In the genomic region with DNA sequence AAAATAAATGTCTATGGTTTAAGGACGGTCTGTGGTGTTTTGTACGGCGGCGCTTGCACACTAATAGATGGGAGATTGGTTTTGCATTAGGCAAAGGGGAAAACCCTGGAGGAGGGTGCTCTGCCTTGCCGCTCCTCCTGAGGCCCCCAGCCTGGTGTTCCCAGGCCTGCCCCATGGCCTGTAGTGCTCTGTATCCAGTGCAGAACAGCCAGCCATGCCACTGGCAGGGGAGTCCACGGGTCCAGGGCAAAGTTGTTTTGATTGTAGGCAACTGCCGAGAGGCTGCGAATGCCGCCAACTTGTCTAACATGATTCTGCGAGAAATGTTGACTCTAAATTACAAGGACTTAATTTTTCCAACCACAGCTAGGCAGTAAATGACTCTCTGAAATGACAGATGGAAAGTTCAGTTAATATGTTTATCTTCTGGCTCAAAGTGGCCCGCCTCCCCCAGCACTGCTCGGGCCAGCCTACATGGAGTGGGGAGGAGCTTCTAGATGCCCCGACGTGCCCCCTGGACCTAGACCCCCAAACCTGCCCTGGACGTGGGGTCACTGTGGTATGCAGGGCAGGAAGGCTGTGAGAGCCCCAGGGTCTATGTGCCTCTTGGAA, we compare ENCODE assay signal across 1 cellular context.
TF ChIP-seq lines count a peak whose summit lies in the region.

No MANE protein-coding gene starts in this region.

TF ChIP-seq in HEK293, 187 proteins besides CTCF, POLR2A, EP300 and RAD21 (continued from another document):
- TF ChIP-seq, protein P1, sequence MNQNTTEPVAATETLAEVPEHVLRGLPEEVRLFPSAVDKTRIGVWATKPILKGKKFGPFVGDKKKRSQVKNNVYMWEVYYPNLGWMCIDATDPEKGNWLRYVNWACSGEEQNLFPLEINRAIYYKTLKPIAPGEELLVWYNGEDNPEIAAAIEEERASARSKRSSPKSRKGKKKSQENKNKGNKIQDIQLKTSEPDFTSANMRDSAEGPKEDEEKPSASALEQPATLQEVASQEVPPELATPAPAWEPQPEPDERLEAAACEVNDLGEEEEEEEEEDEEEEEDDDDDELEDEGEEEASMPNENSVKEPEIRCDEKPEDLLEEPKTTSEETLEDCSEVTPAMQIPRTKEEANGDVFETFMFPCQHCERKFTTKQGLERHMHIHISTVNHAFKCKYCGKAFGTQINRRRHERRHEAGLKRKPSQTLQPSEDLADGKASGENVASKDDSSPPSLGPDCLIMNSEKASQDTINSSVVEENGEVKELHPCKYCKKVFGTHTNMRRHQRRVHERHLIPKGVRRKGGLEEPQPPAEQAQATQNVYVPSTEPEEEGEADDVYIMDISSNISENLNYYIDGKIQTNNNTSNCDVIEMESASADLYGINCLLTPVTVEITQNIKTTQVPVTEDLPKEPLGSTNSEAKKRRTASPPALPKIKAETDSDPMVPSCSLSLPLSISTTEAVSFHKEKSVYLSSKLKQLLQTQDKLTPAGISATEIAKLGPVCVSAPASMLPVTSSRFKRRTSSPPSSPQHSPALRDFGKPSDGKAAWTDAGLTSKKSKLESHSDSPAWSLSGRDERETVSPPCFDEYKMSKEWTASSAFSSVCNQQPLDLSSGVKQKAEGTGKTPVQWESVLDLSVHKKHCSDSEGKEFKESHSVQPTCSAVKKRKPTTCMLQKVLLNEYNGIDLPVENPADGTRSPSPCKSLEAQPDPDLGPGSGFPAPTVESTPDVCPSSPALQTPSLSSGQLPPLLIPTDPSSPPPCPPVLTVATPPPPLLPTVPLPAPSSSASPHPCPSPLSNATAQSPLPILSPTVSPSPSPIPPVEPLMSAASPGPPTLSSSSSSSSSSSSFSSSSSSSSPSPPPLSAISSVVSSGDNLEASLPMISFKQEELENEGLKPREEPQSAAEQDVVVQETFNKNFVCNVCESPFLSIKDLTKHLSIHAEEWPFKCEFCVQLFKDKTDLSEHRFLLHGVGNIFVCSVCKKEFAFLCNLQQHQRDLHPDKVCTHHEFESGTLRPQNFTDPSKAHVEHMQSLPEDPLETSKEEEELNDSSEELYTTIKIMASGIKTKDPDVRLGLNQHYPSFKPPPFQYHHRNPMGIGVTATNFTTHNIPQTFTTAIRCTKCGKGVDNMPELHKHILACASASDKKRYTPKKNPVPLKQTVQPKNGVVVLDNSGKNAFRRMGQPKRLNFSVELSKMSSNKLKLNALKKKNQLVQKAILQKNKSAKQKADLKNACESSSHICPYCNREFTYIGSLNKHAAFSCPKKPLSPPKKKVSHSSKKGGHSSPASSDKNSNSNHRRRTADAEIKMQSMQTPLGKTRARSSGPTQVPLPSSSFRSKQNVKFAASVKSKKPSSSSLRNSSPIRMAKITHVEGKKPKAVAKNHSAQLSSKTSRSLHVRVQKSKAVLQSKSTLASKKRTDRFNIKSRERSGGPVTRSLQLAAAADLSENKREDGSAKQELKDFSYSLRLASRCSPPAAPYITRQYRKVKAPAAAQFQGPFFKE (tag by site-specific recombination; IDR thresholded peaks at IDR 0.05; ENCODE audit: borderline replicate concordance): no peak
- peak; percentile 52 for TF ChIP-seq FEZF1 (tag by site-specific recombination; IDR thresholded peaks at IDR 0.05)
